ENCODE assay signal across 21 cellular contexts in the genomic region with DNA sequence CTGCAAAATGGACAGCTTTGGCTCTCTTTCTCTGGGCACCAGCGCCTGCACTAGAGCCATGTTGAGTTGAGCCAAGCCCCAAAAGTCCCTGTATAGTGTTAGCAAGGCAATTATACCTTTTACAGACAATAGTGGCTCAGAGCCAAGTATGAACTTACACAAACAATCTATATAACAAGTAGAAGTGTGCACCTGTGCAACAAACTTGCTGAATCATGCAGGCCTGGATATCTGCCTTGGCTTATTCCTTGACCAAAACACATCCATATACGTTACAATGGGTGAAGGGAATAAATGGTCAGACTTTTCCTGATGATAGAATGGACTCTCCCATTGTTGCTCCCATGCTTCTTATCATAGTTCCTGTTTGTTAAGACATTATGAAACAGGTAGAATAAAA. TPM values are rescaled to one million over a fixed set of nuclear protein-coding genes. Genes with fewer than 3 reads are reported as not detected.
"Had no signal": no experiment of that assay in that cellular context is flagged by ENCODE, and none has a peak within 500 bp of the region (broad histone marks: within the 10 kb centered on the region; RNA-seq: fewer than 3 reads in every experiment).

No MANE protein-coding gene starts in this region.

- H3K27ac Mint-ChIP-seq: activated B cell treated with CpG ODN at 0.5 μM for 24 hours had no signal

- H3K4me3 Mint-ChIP-seq: activated B cell treated with CpG ODN at 0.5 μM for 24 hours, neural crest cell had no signal

- DNase-seq: activated B cell treated with CpG ODN at 0.5 μM for 24 hours; activated CD4-positive, alpha-beta T cell treated with anti-CD3 and anti-CD28 coated beads for 48 hours; activated CD8-positive, alpha-beta memory T cell treated with anti-CD3 and anti-CD28 coated beads, Interleukin-2, amount 50 U/mL, for 4 hours; activated effector memory CD4-positive, alpha-beta T cell treated with anti-CD3 and anti-CD28 coated beads, Interleukin-2, amount 50 U/mL, for 16 hours; activated naive CD4-positive, alpha-beta T cell treated with anti-CD3 and anti-CD28 coated beads, Interleukin-2, amount 50 U/mL, for 16 hours; activated T-cell treated with anti-CD3 and anti-CD28 coated beads, Interleukin-2, amount 50 U/mL, for 48 hours; cerebellar nuclear complex; effector CD8-positive, alpha-beta T cell; heart left ventricle; kidney; left lung; retina; stimulated activated naive CD4-positive, alpha-beta T cell; upper lobe of right lung had no signal

- H3K9me3 Mint-ChIP-seq: activated B cell treated with CpG ODN at 0.5 μM for 24 hours had no signal

- H3K4me1 Mint-ChIP-seq: activated B cell treated with CpG ODN at 0.5 μM for 24 hours, neural crest cell had no signal

- ATAC-seq: gastroesophageal sphincter, heart left ventricle, left lung, upper lobe of right lung had no signal

RNA-seq across cellular contexts. Expression of a gene that starts 3.8 kb away (rescaled TPM):
- total RNA-seq: activated B cell treated with CpG ODN at 0.5 μM for 24 hours, ascending aorta, esophagus muscularis mucosa, gastroesophageal sphincter, heart left ventricle, kidney, left lung, lung microvascular endothelial cell, neural crest cell, omental fat pad, posterior vena cava, upper lobe of right lung had no signal

RNA-seq across cellular contexts. Expression of a gene that starts 16.1 kb away (rescaled TPM):
- total RNA-seq: activated B cell treated with CpG ODN at 0.5 μM for 24 hours, ascending aorta, esophagus muscularis mucosa, gastroesophageal sphincter, heart left ventricle, kidney, left lung, lung microvascular endothelial cell, neural crest cell, omental fat pad, posterior vena cava, upper lobe of right lung had no signal

RNA-seq across cellular contexts. Expression of a gene that starts 32.8 kb away (rescaled TPM):
- total RNA-seq: activated B cell treated with CpG ODN at 0.5 μM for 24 hours, ascending aorta, esophagus muscularis mucosa, gastroesophageal sphincter, heart left ventricle, kidney, left lung, lung microvascular endothelial cell, neural crest cell, omental fat pad, posterior vena cava, upper lobe of right lung had no signal

RNA-seq across cellular contexts. Expression of a gene that starts 59.5 kb away (rescaled TPM):
- total RNA-seq: activated B cell treated with CpG ODN at 0.5 μM for 24 hours, ascending aorta, esophagus muscularis mucosa, gastroesophageal sphincter, heart left ventricle, kidney, left lung, lung microvascular endothelial cell, neural crest cell, omental fat pad, posterior vena cava, upper lobe of right lung had no signal
